27 cellular contexts compared by ENCODE assay signal in genomic region chr5:109816732-109817131, GRCh38.
"Had no signal": no experiment of that assay in that cellular context is flagged by ENCODE, and none has a peak within 500 bp of the region (broad histone marks: within the 10 kb centered on the region; RNA-seq: fewer than 3 reads in every experiment).

No MANE protein-coding gene starts in this region.

- H3K4me3 ChIP-seq: stomach, suprapubic skin, testis, thoracic aorta, thyroid gland, tibial artery, tibial nerve, transverse colon, upper lobe of left lung, upper lobe of right lung, uterus, vagina had no signal

- H3K36me3 ChIP-seq: thyroid gland, uterus had no signal

- H3K9me3 ChIP-seq: stomach, suprapubic skin, testis, thoracic aorta, thyroid gland, tibial artery, tibial nerve, transverse colon, upper lobe of left lung, upper lobe of right lung, uterus, vagina had no signal

- H3K27ac ChIP-seq: stomach, suprapubic skin, testis, thoracic aorta, thyroid gland, tibial artery, tibial nerve, transverse colon, upper lobe of left lung, upper lobe of right lung, uterus, vagina had no signal

- DNase-seq: stimulated activated CD4-positive, alpha-beta T cell treated with anti-CD3 and anti-CD28 coated beads, Interleukin-2, amount 100 ng/mL, for 48 hours; stimulated activated CD4-positive, alpha-beta T cell treated with anti-CD3 and anti-CD28 coated beads, Interleukin-4, amount 100 ng/mL, for 1 hour; stimulated activated CD4-positive, alpha-beta T cell treated with anti-CD3 and anti-CD28 coated beads, Interleukin-4, amount 100 ng/mL, for 24 hours; stimulated activated CD4-positive, alpha-beta T cell treated with anti-CD3 and anti-CD28 coated beads, Interleukin-4, amount 100 ng/mL, for 4 hours; stimulated activated CD8-positive, alpha-beta memory T cell treated with anti-CD3 and anti-CD28 coated beads, Interleukin-4, amount 100 ng/mL, for 48 hours; stimulated activated naive B cell treated with anti-CD40 and anti-IgM and Interleukin-4, amounts not matched to agents 10 μg/mL and 1 μg/mL and 100 μg/mL, for 72 hours; stimulated activated naive CD4-positive, alpha-beta T cell; stimulated activated naive CD4-positive, alpha-beta T cell treated with Interleukin-2 at 50 U/mL for 16 hours; stimulated activated naive CD8-positive, alpha-beta T cell treated with anti-CD3 and anti-CD28 coated beads, Interleukin-15, amount 100 ng/mL, for 72 hours; stimulated activated naive CD8-positive, alpha-beta T cell treated with anti-CD3 and anti-CD28 coated beads, Interleukin-15, Interleukin-2, amounts not matched to agents 100 U/mL and 50 U/mL, for 24 hours; stomach; substantia nigra; testis; thyroid gland; tibial artery; transverse colon; trophoblast cell; upper lobe of left lung; upper lobe of right lung; uterus had no signal

- ATAC-seq: stimulated activated effector memory CD8-positive, alpha-beta T cell treated with anti-CD3 and anti-CD28 coated beads, Interleukin-12 subunit alpha, Interleukin-12 subunit beta, amount 100 ng/mL, for 72 hours; stimulated activated memory B cell treated with anti-CD40 and anti-IgM and Interleukin-4, amounts not matched to agents 10 μg/mL and 1 μg/mL and 100 μg/mL, for 72 hours; stimulated activated naive B cell treated with anti-CD40 and anti-IgM and Interleukin-4, amounts not matched to agents 10 μg/mL and 1 μg/mL and 100 μg/mL, for 72 hours; stimulated activated naive CD8-positive, alpha-beta T cell treated with anti-CD3 and anti-CD28 coated beads, Interleukin-15, amount 100 ng/mL, for 72 hours; stimulated activated naive CD8-positive, alpha-beta T cell treated with anti-CD3 and anti-CD28 coated beads, Interleukin-15, Interleukin-2, amounts not matched to agents 100 U/mL and 50 U/mL, for 24 hours; upper lobe of right lung had no signal

- FAIRE-seq: urothelium cell line had no signal

- H3K4me1 ChIP-seq: stomach, suprapubic skin, testis, thyroid gland, tibial artery, tibial nerve, transverse colon, upper lobe of left lung, upper lobe of right lung, uterus, vagina had no signal

- H3K27me3 ChIP-seq: stomach, suprapubic skin, testis, thyroid gland, tibial artery, tibial nerve, transverse colon, upper lobe of left lung, upper lobe of right lung, uterus, vagina had no signal
